ENCODE assay signal across 26 cellular contexts in genomic region chr16:48441863-48442279, GRCh38. TPM values are rescaled to one million over a fixed set of nuclear protein-coding genes. Genes with fewer than 3 reads are reported as not detected.
DNase-seq lines count a peak whose midpoint lies in the region; TF ChIP-seq lines count a peak whose summit lies in the region.
"Had no signal": no experiment of that assay in that cellular context is flagged by ENCODE, and none has a peak within 500 bp of the region (broad histone marks: within the 10 kb centered on the region; RNA-seq: fewer than 3 reads in every experiment).

No MANE protein-coding gene starts in this region.

- H3K27me3 ChIP-seq in BE2C: no peaks in the 10 kb centered on the region
- H3K27me3 ChIP-seq: MG63, Peyer's patch, transverse colon had no signal

- H3K4me1 Mint-ChIP-seq in Calu3 (ENCODE audit: low read depth, unreplicated experiment): peaks cover 15% of the 10 kb centered on the region
- H3K4me1 Mint-ChIP-seq: activated CD4-positive, alpha-beta T cell treated with anti-CD3 and anti-CD28 coated beads, Interleukin-2, amount 10 ng/mL, durations not matched to agents 24 days and 14 days; CD4-positive, CD25-positive, alpha-beta regulatory T cell had no signal

- no peaks in the 10 kb centered on the region for H3K36me3 ChIP-seq in BE2C
- H3K36me3 ChIP-seq: left ventricle myocardium inferior, MG63, Peyer's patch, transverse colon, WERI-Rb-1 had no signal

- no peak overlapping the region for H3K4me3 Mint-ChIP-seq in Calu3 (ENCODE audit: low read depth, unreplicated experiment)
- H3K4me3 Mint-ChIP-seq: activated CD4-positive, alpha-beta T cell treated with anti-CD3 and anti-CD28 coated beads, Interleukin-2, amount 10 ng/mL, durations not matched to agents 24 days and 14 days; activated naive CD8-positive, alpha-beta T cell; CD4-positive, CD25-positive, alpha-beta regulatory T cell; nephron progenitor cell had no signal

- H3K27ac Mint-ChIP-seq in Calu3 (ENCODE audit: unreplicated experiment): no peak overlapping the region
- H3K27ac Mint-ChIP-seq: activated CD4-positive, alpha-beta T cell treated with anti-CD3 and anti-CD28 coated beads, Interleukin-2, amount 10 ng/mL, durations not matched to agents 24 days and 14 days; activated naive CD8-positive, alpha-beta T cell; nephron progenitor cell had no signal

- H3K9me3 Mint-ChIP-seq in Calu3 (ENCODE audit: low read depth, unreplicated experiment): no peaks in the 10 kb centered on the region
- H3K9me3 Mint-ChIP-seq: activated CD4-positive, alpha-beta T cell treated with anti-CD3 and anti-CD28 coated beads, Interleukin-2, amount 10 ng/mL, durations not matched to agents 24 days and 14 days; nephron progenitor cell had no signal

- TF ChIP-seq CTCF in BE2C (IDR thresholded peaks at IDR 0.05; ENCODE audit: low read depth, low read length): no peak
- no peak for TF ChIP-seq CTCF in Calu3 (IDR thresholded peaks at IDR 0.05; ENCODE audit: unreplicated experiment)

- H3K27me3 Mint-ChIP-seq in Calu3 (ENCODE audit: unreplicated experiment): no peaks in the 10 kb centered on the region
- H3K27me3 Mint-ChIP-seq: activated naive CD8-positive, alpha-beta T cell; CD4-positive, CD25-positive, alpha-beta regulatory T cell had no signal

- no peaks in the 10 kb centered on the region for H3K4me1 ChIP-seq in BE2C
- H3K4me1 ChIP-seq: Peyer's patch had no signal

- DNase-seq in NCI-H1417 (lab: John Stamatoyannopoulos, UW) (peak in 2 of 3 experiments; percentile 3 to 54), NCI-H1417 treated with DMSO at 0.1 percent for 48 hours (lab: John Stamatoyannopoulos, UW) (no peak), NCI-H510A treated with DMSO at 0.1 percent for 48 hours (lab: John Stamatoyannopoulos, UW) (peak; percentile 66), SHP77 (lab: John Stamatoyannopoulos, UW) (peak; percentile 76 to 83), BE2C (no peak), DMS79 (lab: John Stamatoyannopoulos, UW) (no peak), Calu3 (no peak)
- no peak for DNase-seq in activated naive CD4-positive, alpha-beta T cell (lab: John Stamatoyannopoulos, UW)
- DNase-seq: activated CD4-positive, alpha-beta T cell treated with anti-CD3 and anti-CD28 coated beads, Interleukin-2, amount 10 ng/mL, durations not matched to agents 24 days and 14 days; activated CD8-positive, alpha-beta memory T cell treated with anti-CD3 and anti-CD28 coated beads for 24 hours; activated effector memory CD4-positive, alpha-beta T cell treated with Interleukin-2 at 50 U/mL for 16 hours; CD4-positive, CD25-positive, alpha-beta regulatory T cell; EL; KG1; left ventricle myocardium inferior; mesenchymal stem cell; MG63; NCI-H2107; NCI-H446; nephron progenitor cell; stimulated activated CD4-positive, alpha-beta T cell treated with anti-CD3 and anti-CD28 coated beads, Interleukin-15, amount 100 ng/mL, for 24 hours; stimulated activated CD4-positive, alpha-beta T cell treated with anti-CD3 and anti-CD28 coated beads, Interleukin-4, amount 100 ng/mL, for 4 hours; transverse colon; WERI-Rb-1 had no signal

- intact Hi-C loops in Calu3 (cut with micrococcal nuclease; ENCODE audit: unreplicated experiment): no loop called here

- H3K4me3 ChIP-seq in BE2C (ENCODE audit: low read depth, low read length): no peak overlapping the region
- H3K4me3 ChIP-seq: left ventricle myocardium inferior, MG63, Peyer's patch, transverse colon had no signal

- H3K36me3 Mint-ChIP-seq in Calu3 (ENCODE audit: insufficient read depth, unreplicated experiment): no peaks in the 10 kb centered on the region
- H3K36me3 Mint-ChIP-seq: activated naive CD8-positive, alpha-beta T cell; CD4-positive, CD25-positive, alpha-beta regulatory T cell had no signal

- CTCF ChIA-PET in Calu3 (lab: Charles Lee): no interaction called here

- BruUV-seq in Calu3 (replicated peaks; lab: Mats Ljungman, UMichigan): no TSS peak

- no peaks in the 10 kb centered on the region for H3K9me3 ChIP-seq in BE2C
- H3K9me3 ChIP-seq: left ventricle myocardium inferior, MG63, Peyer's patch, transverse colon had no signal

RNA-seq across cellular contexts. Expression of gene SIAH1, which starts 56.7 kb away (rescaled TPM):
- 43.0 TPM for polyA plus RNA-seq in BE2C (2012; ENCODE audit: insufficient read depth, insufficient read length, low read depth)
- total RNA-seq in Calu3 (2022): 32.3 and 32.7 TPM in 2 replicates

Comparison
In these comparisons a context has a peak if more than half of its experiments do, and no peak if none do; other contexts are left out.
1. DNase-seq: peak in NCI-H1417 (2 of 3), NCI-H510A treated with DMSO at 0.1 percent for 48 hours (single experiment) and SHP77 (2 of 2); none in NCI-H1417 treated with DMSO at 0.1 percent for 48 hours (single experiment), BE2C (single experiment), DMS79 (single experiment), activated naive CD4-positive, alpha-beta T cell (0 of 4) and Calu3 (single experiment).